Comparison of ENCODE assay signal across 9 cellular contexts in the genomic region with DNA sequence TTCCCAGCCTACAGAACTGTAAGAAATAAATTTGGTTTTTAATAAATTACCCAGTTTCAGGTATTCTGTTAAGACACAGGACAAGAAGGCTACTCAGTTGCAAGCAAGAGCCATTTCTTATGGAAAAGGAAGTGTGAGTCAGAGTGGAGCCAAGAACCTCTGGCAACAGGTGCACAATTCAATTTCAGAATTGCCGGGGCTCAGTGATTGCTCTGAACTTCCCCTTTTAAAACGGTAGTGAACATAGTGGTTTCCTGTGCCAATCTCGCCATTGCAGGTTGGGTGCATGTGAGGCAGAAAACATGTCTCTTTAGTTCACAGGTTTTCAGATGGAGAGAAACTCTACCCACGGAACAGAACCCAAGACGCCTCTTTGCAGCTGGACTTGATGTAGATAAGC. TPM values are rescaled to one million over a fixed set of nuclear protein-coding genes. Genes with fewer than 3 reads are reported as not detected.
DNase-seq lines count a peak whose midpoint lies in the region; ATAC-seq lines count a peak whose summit lies in the region.
"Had no signal": no experiment of that assay in that cellular context is flagged by ENCODE, and none has a peak within 500 bp of the region (broad histone marks: within the 10 kb centered on the region; RNA-seq: fewer than 3 reads in every experiment).

No MANE protein-coding gene starts in this region.

- peaks cover 1% of the 10 kb centered on the region for H3K36me3 Mint-ChIP-seq in central memory CD8-positive, alpha-beta T cell (ENCODE audit: insufficient read depth)

- H3K27me3 Mint-ChIP-seq in central memory CD8-positive, alpha-beta T cell: no peaks in the 10 kb centered on the region

- H3K27ac Mint-ChIP-seq in central memory CD8-positive, alpha-beta T cell (ENCODE audit: low read depth): no peak overlapping the region

- in situ Hi-C loops in G401 (cut with HindIII; ENCODE audit: low sequenced_read_pairs): no loop called here

- no peak overlapping the region for H3K4me3 Mint-ChIP-seq in central memory CD8-positive, alpha-beta T cell
- H3K4me3 Mint-ChIP-seq: activated T-cell treated with anti-CD3 and anti-CD28 coated beads, Interleukin-2, amount 50 U/mL, for 4 hours had no signal

- ATAC-seq in GM18498 (IDR thresholded peaks at IDR 0.05; ENCODE audit: unreplicated experiment) (peak; percentile 71), GM21529 (IDR thresholded peaks at IDR 0.05; ENCODE audit: unreplicated experiment) (peak; percentile 74)
- peak; percentile 76 for ATAC-seq in central memory CD8-positive, alpha-beta T cell (replicated peaks; ENCODE audit: extremely low read depth, poor library complexity, severe bottlenecking)
- ATAC-seq: activated T-cell treated with anti-CD3 and anti-CD28 coated beads, Interleukin-2, amount 50 U/mL, for 4 hours had no signal

- H3K9me3 Mint-ChIP-seq in central memory CD8-positive, alpha-beta T cell: no peaks in the 10 kb centered on the region
- H3K9me3 Mint-ChIP-seq: activated T-cell treated with anti-CD3 and anti-CD28 coated beads, Interleukin-2, amount 50 U/mL, for 4 hours had no signal

- peaks cover 25% of the 10 kb centered on the region for H3K4me1 Mint-ChIP-seq in central memory CD8-positive, alpha-beta T cell

- DNase-seq in KG1 (lab: John Stamatoyannopoulos, UW) (peak; percentile 48), pons (ENCODE audit: low spot score) (no peak), G401 (ENCODE audit: low spot score) (no peak), NCI-H1417 (lab: John Stamatoyannopoulos, UW) (no peak), activated gamma-delta T cell (lab: John Stamatoyannopoulos, UW) (no peak)
- no peak for DNase-seq in central memory CD8-positive, alpha-beta T cell (ENCODE audit: low spot score in 2 of 2)
- DNase-seq: activated T-cell treated with anti-CD3 and anti-CD28 coated beads, Interleukin-2, amount 50 U/mL, for 4 hours had no signal

RNA-seq across cellular contexts. Expression of gene PIGT, which starts 16.4 kb away (rescaled TPM):
- 25.2 and 31.0 TPM in 2 replicates for total RNA-seq in G401 (2014; rRNA removed; shearing (Covaris generic))

RNA-seq across cellular contexts. Expression of gene DBNDD2, which starts 24.2 kb away (rescaled TPM):
- 0.86 and 5.7 TPM in 2 replicates for total RNA-seq in G401 (2014; rRNA removed; shearing (Covaris generic))

RNA-seq across cellular contexts. Expression of gene WFDC2, which starts 37.3 kb away (rescaled TPM):
- not detected in 2 replicates for total RNA-seq in G401 (2014; rRNA removed; shearing (Covaris generic))

RNA-seq across cellular contexts. Expression of gene TP53TG5, which starts 54.2 kb away (rescaled TPM):
- total RNA-seq in G401 (2014; rRNA removed; shearing (Covaris generic)): not detected in 2 replicates
- total RNA-seq: activated T-cell treated with anti-CD3 and anti-CD28 coated beads, Interleukin-2, amount 50 U/mL, for 4 hours had no signal
